ENCODE assay signal across 9 cellular contexts in genomic region chr12:111687255-111687654, GRCh38. TPM values are rescaled to one million over a fixed set of nuclear protein-coding genes. Genes with fewer than 3 reads are reported as not detected.
DNase-seq lines count a peak whose midpoint lies in the region; ATAC-seq and TF ChIP-seq lines count a peak whose summit lies in the region.
"Had no signal": no experiment of that assay in that cellular context is flagged by ENCODE, and none has a peak within 500 bp of the region (broad histone marks: within the 10 kb centered on the region; RNA-seq: fewer than 3 reads in every experiment).

No MANE protein-coding gene starts in this region.

- H3K36me3 ChIP-seq in endocrine pancreas (ENCODE audit: control insufficient read depth, insufficient read depth, low read length) (no peaks in the 10 kb centered on the region), smooth muscle cell (ENCODE audit: low read depth) (no peaks in the 10 kb centered on the region)

- peaks cover 9% of the 10 kb centered on the region for H3K36me3 Mint-ChIP-seq in activated CD8-positive, alpha-beta memory T cell treated with anti-CD3 and anti-CD28 coated beads, Interleukin-2, amount 10 ng/mL, durations not matched to agents 7 days and 5 days

- peaks cover 27% of the 10 kb centered on the region for H3K79me2 ChIP-seq in smooth muscle cell (ENCODE audit: low read depth)

- H3K9me3 ChIP-seq in endocrine pancreas (ENCODE audit: control insufficient read depth, low read length) = no peaks in the 10 kb centered on the region
- no peaks in the 10 kb centered on the region for H3K9me3 ChIP-seq in smooth muscle cell (replicated peaks; ENCODE audit: low read depth)

- no peak for DNase-seq in activated CD8-positive, alpha-beta memory T cell treated with anti-CD3 and anti-CD28 coated beads, Interleukin-2, amount 10 ng/mL, durations not matched to agents 7 days and 5 days
- no peak for DNase-seq in activated CD8-positive, alpha-beta memory T cell treated with anti-CD3 and anti-CD28 coated beads, Interleukin-2, amount 50 U/mL, for 48 hours
- peak; percentile 8 for DNase-seq in NCI-H2196 treated with DMSO at 0.1 percent for 48 hours (lab: John Stamatoyannopoulos, UW; ENCODE audit: unreplicated experiment)
- DNase-seq in smooth muscle cell (lab: John Stamatoyannopoulos, UW; ENCODE audit: unreplicated experiment) = no peak
- no peak for DNase-seq in stimulated activated naive CD4-positive, alpha-beta T cell (lab: John Stamatoyannopoulos, UW)
- DNase-seq: GDM1 had no signal

- peaks cover 9% of the 10 kb centered on the region for H4K20me1 ChIP-seq in smooth muscle cell (ENCODE audit: low read depth)

- no peak for TF ChIP-seq CTCF in smooth muscle cell (IDR thresholded peaks at IDR 0.05; ENCODE audit: borderline replicate concordance, insufficient read depth, poor library complexity, severe bottlenecking)

- CTCF ChIA-PET in activated CD8-positive, alpha-beta memory T cell treated with anti-CD3 and anti-CD28 coated beads, Interleukin-2, amount 10 ng/mL, durations not matched to agents 7 days and 5 days (lab: Charles Lee) = interaction anchor here (0.8 to 1.0 kb wide), 2 partner anchors 126 to 724 kb away, joined by 3 to 5 read pairs; no protein-coding TSS in a partner anchor

- no peaks in the 10 kb centered on the region for H3F3A ChIP-seq in smooth muscle cell (ENCODE audit: low read depth)

- H3K27ac ChIP-seq in smooth muscle cell (ENCODE audit: low read depth) = peak overlapping the region; percentile 19

- H3K27ac Mint-ChIP-seq in activated CD8-positive, alpha-beta memory T cell treated with anti-CD3 and anti-CD28 coated beads, Interleukin-2, amount 10 ng/mL, durations not matched to agents 7 days and 5 days = peak overlapping the region; percentile 91

- no peak overlapping the region for H3K9ac ChIP-seq in endocrine pancreas (ENCODE audit: control insufficient read depth, insufficient read depth, low read length)
- no peak overlapping the region for H3K9ac ChIP-seq in smooth muscle cell (ENCODE audit: low read depth)

- peaks cover 35% of the 10 kb centered on the region for H3K4me1 Mint-ChIP-seq in activated CD8-positive, alpha-beta memory T cell treated with anti-CD3 and anti-CD28 coated beads, Interleukin-2, amount 10 ng/mL, durations not matched to agents 7 days and 5 days

- H3K27me3 ChIP-seq in endocrine pancreas (ENCODE audit: control insufficient read depth, insufficient read depth, low read length) (no peaks in the 10 kb centered on the region), smooth muscle cell (ENCODE audit: low read depth) (no peaks in the 10 kb centered on the region)

- no peaks in the 10 kb centered on the region for H3K27me3 Mint-ChIP-seq in activated CD8-positive, alpha-beta memory T cell treated with anti-CD3 and anti-CD28 coated beads, Interleukin-2, amount 10 ng/mL, durations not matched to agents 7 days and 5 days

- H3K9me3 Mint-ChIP-seq in activated CD8-positive, alpha-beta memory T cell treated with anti-CD3 and anti-CD28 coated beads, Interleukin-2, amount 10 ng/mL, durations not matched to agents 7 days and 5 days (ENCODE audit: low read depth) = no peaks in the 10 kb centered on the region

- no peak overlapping the region for H2AFZ ChIP-seq in smooth muscle cell (ENCODE audit: low read depth)

- peak overlapping the region; percentile 98 for H3K4me2 ChIP-seq in smooth muscle cell

- WGBS in smooth muscle cell (ENCODE audit: low lambda C conversion rate) = 91% methylated on average over 2 of the region's 2 CpGs

- peak overlapping the region; percentile 96 for H3K4me3 Mint-ChIP-seq in activated CD8-positive, alpha-beta memory T cell treated with anti-CD3 and anti-CD28 coated beads, Interleukin-2, amount 10 ng/mL, durations not matched to agents 7 days and 5 days

- peak overlapping the region; percentile 66 for H3K4me3 ChIP-seq in endocrine pancreas (ENCODE audit: control insufficient read depth, insufficient read depth, low read length)
- H3K4me3 ChIP-seq in smooth muscle cell = no peak overlapping the region

- peaks cover 6% of the 10 kb centered on the region for H3K4me1 ChIP-seq in endocrine pancreas (ENCODE audit: control insufficient read depth, insufficient read depth, low read length)
- peaks cover 19% of the 10 kb centered on the region for H3K4me1 ChIP-seq in smooth muscle cell (ENCODE audit: low read depth)

- no peak for ATAC-seq in activated CD8-positive, alpha-beta memory T cell treated with anti-CD3 and anti-CD28 coated beads, Interleukin-2, amount 10 ng/mL, durations not matched to agents 7 days and 5 days
- ATAC-seq in GM19324 (IDR thresholded peaks at IDR 0.05; ENCODE audit: low FRiP score, unreplicated experiment) = no peak
- no peak for ATAC-seq in GM21619 (IDR thresholded peaks at IDR 0.05; ENCODE audit: unreplicated experiment)

RNA-seq across cellular contexts. Expression of gene ACAD10, which starts 1.4 kb away (rescaled TPM):
- total RNA-seq in activated CD8-positive, alpha-beta memory T cell treated with anti-CD3 and anti-CD28 coated beads, Interleukin-2, amount 10 ng/mL, durations not matched to agents 7 days and 5 days = 10 to 100 TPM; 24.7 to 30.3 TPM
- total RNA-seq in smooth muscle cell = 14.9 and 15.0 TPM in 2 replicates
- polyA plus RNA-seq in smooth muscle cell = 13.4 and 16.6 TPM in 2 replicates

RNA-seq across cellular contexts. Expression of gene BRAP, which starts 1.5 kb away (rescaled TPM):
- 10 to 100 TPM; 20.3 to 22.3 TPM for total RNA-seq in activated CD8-positive, alpha-beta memory T cell treated with anti-CD3 and anti-CD28 coated beads, Interleukin-2, amount 10 ng/mL, durations not matched to agents 7 days and 5 days
- total RNA-seq in smooth muscle cell = 17.7 and 18.8 TPM in 2 replicates
- polyA plus RNA-seq in smooth muscle cell = 16.4 and 20.4 TPM in 2 replicates
